In the genomic region with DNA sequence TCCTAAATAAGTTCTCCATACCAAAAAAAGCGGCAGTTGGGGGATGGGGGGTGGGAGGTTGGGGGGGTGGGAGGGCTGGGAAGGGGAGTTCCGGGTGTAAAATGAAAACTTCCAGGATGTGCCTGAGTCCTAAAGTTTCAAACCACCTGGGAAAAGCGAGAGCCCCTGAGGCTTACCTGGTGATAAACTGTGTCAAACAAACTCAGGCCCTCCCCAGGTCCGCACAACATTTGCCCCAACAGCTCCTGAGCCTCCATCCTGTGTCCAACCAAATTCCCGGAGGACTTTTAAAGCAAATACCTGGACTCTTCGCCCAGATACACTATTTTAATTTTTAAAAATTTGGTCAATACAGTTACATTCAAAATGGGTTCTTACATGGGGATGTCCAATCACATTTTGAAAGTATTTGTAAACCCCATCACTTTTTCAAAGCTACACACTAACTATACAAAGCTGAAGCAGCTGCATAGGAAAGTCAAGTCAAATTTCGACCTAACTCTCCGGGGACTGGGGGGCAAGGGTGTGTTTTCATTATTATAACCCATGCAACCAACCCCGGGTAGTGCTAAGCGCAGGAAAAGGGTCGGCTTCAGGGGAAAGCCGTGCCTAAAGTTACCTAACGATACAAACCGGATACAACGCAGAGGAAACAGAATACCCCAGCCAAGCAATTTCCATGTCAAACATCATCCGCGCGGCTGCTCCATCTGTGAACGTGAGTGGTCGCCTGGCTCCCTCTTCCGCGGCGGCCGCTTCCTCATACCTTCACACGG, we compare ENCODE assay signal across 2 cellular contexts.
TF ChIP-seq lines count a peak whose summit lies in the region.

No MANE protein-coding gene starts in this region.

TF ChIP-seq in SK-N-SH, 30 proteins besides CTCF, POLR2A, EP300 and RAD21 (continued from another document):
- TF ChIP-seq USF1 (IDR thresholded peaks at IDR 0.05; ENCODE audit: borderline replicate concordance, low read depth) (no peak), SMC3 (IDR thresholded peaks at IDR 0.05; ENCODE audit: low read depth, low read length) (no peak), FOSL2 (IDR thresholded peaks at IDR 0.05; ENCODE audit: borderline replicate concordance, low read depth) (no peak), MXI1 (IDR thresholded peaks at IDR 0.05; ENCODE audit: low read depth, low read length) (no peak), YY1 (IDR thresholded peaks at IDR 0.05; ENCODE audit: low read depth) (no peak)
- TF ChIP-seq, protein P1, sequence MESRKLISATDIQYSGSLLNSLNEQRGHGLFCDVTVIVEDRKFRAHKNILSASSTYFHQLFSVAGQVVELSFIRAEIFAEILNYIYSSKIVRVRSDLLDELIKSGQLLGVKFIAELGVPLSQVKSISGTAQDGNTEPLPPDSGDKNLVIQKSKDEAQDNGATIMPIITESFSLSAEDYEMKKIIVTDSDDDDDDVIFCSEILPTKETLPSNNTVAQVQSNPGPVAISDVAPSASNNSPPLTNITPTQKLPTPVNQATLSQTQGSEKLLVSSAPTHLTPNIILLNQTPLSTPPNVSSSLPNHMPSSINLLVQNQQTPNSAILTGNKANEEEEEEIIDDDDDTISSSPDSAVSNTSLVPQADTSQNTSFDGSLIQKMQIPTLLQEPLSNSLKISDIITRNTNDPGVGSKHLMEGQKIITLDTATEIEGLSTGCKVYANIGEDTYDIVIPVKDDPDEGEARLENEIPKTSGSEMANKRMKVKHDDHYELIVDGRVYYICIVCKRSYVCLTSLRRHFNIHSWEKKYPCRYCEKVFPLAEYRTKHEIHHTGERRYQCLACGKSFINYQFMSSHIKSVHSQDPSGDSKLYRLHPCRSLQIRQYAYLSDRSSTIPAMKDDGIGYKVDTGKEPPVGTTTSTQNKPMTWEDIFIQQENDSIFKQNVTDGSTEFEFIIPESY (IDR thresholded peaks at IDR 0.05; ENCODE audit: borderline replicate concordance, low read depth), result no peak

TF ChIP-seq in SK-N-SH treated with all-trans-retinoic acid at 6 μM for 48 hours, 23 proteins besides CTCF, POLR2A, EP300 and RAD21 (continued from another document):
- TF ChIP-seq ZFP30 (CRISPR knock-in tag; IDR thresholded peaks at IDR 0.05) (no peak), OSR1 (CRISPR knock-in tag; IDR thresholded peaks at IDR 0.05) (no peak), ZC3H10 (CRISPR knock-in tag; IDR thresholded peaks at IDR 0.05) (no peak), GLIS3 (CRISPR knock-in tag; IDR thresholded peaks at IDR 0.05) (no peak), TOX (CRISPR knock-in tag; IDR thresholded peaks at IDR 0.05; ENCODE audit: borderline replicate concordance) (no peak), ARNTL (CRISPR knock-in tag; IDR thresholded peaks at IDR 0.05; ENCODE audit: borderline replicate concordance, low read depth) (no peak), TSHZ2 (CRISPR knock-in tag; IDR thresholded peaks at IDR 0.05) (no peak), ZNF70 (CRISPR knock-in tag; IDR thresholded peaks at IDR 0.05) (no peak), RARB (CRISPR knock-in tag; IDR thresholded peaks at IDR 0.05) (no peak), SNAI2 (CRISPR knock-in tag; IDR thresholded peaks at IDR 0.05) (no peak), PPARA (CRISPR knock-in tag; IDR thresholded peaks at IDR 0.05; ENCODE audit: borderline replicate concordance) (no peak), ISL1 (CRISPR knock-in tag; IDR thresholded peaks at IDR 0.05) (no peak), ZNF565 (CRISPR knock-in tag; conservative IDR thresholded peaks at IDR 0.05; ENCODE audit: low read depth) (no peak), BACH2 (CRISPR knock-in tag; IDR thresholded peaks at IDR 0.05; ENCODE audit: borderline replicate concordance) (no peak), ZNF8 (CRISPR knock-in tag; IDR thresholded peaks at IDR 0.05) (no peak)
- TF ChIP-seq, protein P2, sequence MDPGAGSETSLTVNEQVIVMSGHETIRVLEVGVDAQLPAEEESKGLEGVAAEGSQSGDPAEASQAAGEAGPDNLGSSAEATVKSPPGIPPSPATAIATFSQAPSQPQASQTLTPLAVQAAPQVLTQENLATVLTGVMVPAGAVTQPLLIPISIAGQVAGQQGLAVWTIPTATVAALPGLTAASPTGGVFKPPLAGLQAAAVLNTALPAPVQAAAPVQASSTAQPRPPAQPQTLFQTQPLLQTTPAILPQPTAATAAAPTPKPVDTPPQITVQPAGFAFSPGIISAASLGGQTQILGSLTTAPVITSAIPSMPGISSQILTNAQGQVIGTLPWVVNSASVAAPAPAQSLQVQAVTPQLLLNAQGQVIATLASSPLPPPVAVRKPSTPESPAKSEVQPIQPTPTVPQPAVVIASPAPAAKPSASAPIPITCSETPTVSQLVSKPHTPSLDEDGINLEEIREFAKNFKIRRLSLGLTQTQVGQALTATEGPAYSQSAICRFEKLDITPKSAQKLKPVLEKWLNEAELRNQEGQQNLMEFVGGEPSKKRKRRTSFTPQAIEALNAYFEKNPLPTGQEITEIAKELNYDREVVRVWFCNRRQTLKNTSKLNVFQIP (CRISPR knock-in tag; IDR thresholded peaks at IDR 0.05; ENCODE audit: borderline replicate concordance, low read depth), result no peak
